In the genomic region with DNA sequence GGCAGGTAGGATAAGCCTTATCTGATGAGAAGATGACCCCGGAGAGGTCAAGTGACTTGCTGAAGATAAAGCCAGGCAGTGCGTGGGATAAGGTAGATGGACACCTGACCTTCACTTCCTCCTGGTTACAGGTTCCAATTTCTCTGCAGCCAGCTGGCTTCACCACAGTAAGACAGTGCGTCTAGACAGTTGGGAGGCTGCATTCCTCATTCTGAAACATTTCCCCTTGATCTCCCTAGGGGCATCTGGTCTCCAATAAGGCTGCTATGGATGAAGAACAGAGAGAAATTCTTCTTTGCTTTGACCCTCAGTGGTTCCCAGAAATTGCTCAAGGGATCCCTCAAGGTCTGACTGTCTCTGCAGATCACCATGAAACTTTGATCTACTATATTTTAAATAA, we compare ENCODE assay signal across 14 cellular contexts.
DNase-seq lines count a peak whose midpoint lies in the region; TF ChIP-seq lines count a peak whose summit lies in the region.
"Had no signal": no experiment of that assay in that cellular context is flagged by ENCODE, and none has a peak within 500 bp of the region (broad histone marks: within the 10 kb centered on the region; RNA-seq: fewer than 3 reads in every experiment).

No MANE protein-coding gene starts in this region.

- H3K4me3 ChIP-seq in cardiac muscle cell, result no peak overlapping the region
- H3K4me3 ChIP-seq in smooth muscle cell, result no peak overlapping the region
- H3K4me3 ChIP-seq: A549 had no signal

- H3K9me3 ChIP-seq in cardiac muscle cell (ENCODE audit: low read depth) (no peaks in the 10 kb centered on the region), smooth muscle cell (replicated peaks; ENCODE audit: low read depth) (no peaks in the 10 kb centered on the region)
- H3K9me3 ChIP-seq: A549 had no signal

- H3K27me3 ChIP-seq in cardiac muscle cell (no peaks in the 10 kb centered on the region), smooth muscle cell (ENCODE audit: low read depth) (no peaks in the 10 kb centered on the region)

- H3K4me1 ChIP-seq in cardiac muscle cell (ENCODE audit: low read depth) (no peaks in the 10 kb centered on the region), smooth muscle cell (ENCODE audit: low read depth) (no peaks in the 10 kb centered on the region)
- H3K4me1 ChIP-seq: A549 had no signal

- intact Hi-C loops in cardiac septum (cut with DNase I), result no loop called here

- DNase-seq in cardiac muscle cell (ENCODE audit: low read depth in 1 of 2, low spot score in 1 of 2), result no peak
- no peak for DNase-seq in cardiac septum (ENCODE audit: low spot score)
- peak; percentile 14 for DNase-seq in COLO668 (lab: John Stamatoyannopoulos, UW; ENCODE audit: unreplicated experiment)
- DNase-seq in islet precursor cell, result peak; percentile 85
- DNase-seq in smooth muscle cell (lab: John Stamatoyannopoulos, UW; ENCODE audit: unreplicated experiment), result no peak
- DNase-seq in activated effector memory CD4-positive, alpha-beta T cell treated with anti-CD3 and anti-CD28 coated beads, Interleukin-2, amount 50 U/mL, for 16 hours, result no peak
- no peak for DNase-seq in retina
- DNase-seq: Calu3; CD4-positive, CD25-positive, alpha-beta regulatory T cell; DND-41; GDM1; GOT3; H9 had no signal

- peak overlapping the region; percentile 8 for H3K4me2 ChIP-seq in smooth muscle cell
- H3K4me2 ChIP-seq: A549 had no signal

- no peak overlapping the region for H2AFZ ChIP-seq in smooth muscle cell (ENCODE audit: low read depth)

- H3K36me3 ChIP-seq in cardiac muscle cell, result peaks cover 77% of the 10 kb centered on the region
- no peaks in the 10 kb centered on the region for H3K36me3 ChIP-seq in smooth muscle cell (ENCODE audit: low read depth)

- no peaks in the 10 kb centered on the region for H4K20me1 ChIP-seq in smooth muscle cell (ENCODE audit: low read depth)

- no peak overlapping the region for H3K9ac ChIP-seq in smooth muscle cell (ENCODE audit: low read depth)

- TF ChIP-seq CTCF in cardiac muscle cell (IDR thresholded peaks at IDR 0.05; ENCODE audit: low read depth, low read length) (no peak), smooth muscle cell (IDR thresholded peaks at IDR 0.05; ENCODE audit: borderline replicate concordance, insufficient read depth, poor library complexity, severe bottlenecking) (no peak)

- WGBS in smooth muscle cell (ENCODE audit: low lambda C conversion rate), result 48% methylated on average over 3 of the region's 3 CpGs

- H3K79me2 ChIP-seq in smooth muscle cell (ENCODE audit: low read depth), result no peaks in the 10 kb centered on the region

- H3F3A ChIP-seq in smooth muscle cell (ENCODE audit: low read depth), result no peaks in the 10 kb centered on the region

- peak overlapping the region; percentile 28 for H3K27ac ChIP-seq in cardiac muscle cell
- H3K27ac ChIP-seq in smooth muscle cell (ENCODE audit: low read depth), result no peak overlapping the region
- H3K27ac ChIP-seq: A549 had no signal

Comparison
In these comparisons a context has a peak if more than half of its experiments do, and no peak if none do; other contexts are left out.
1. DNase-seq: peak in COLO668 (single experiment) and islet precursor cell (single experiment); none in cardiac muscle cell (0 of 2), cardiac septum (single experiment), smooth muscle cell (single experiment), activated effector memory CD4-positive, alpha-beta T cell treated with anti-CD3 and anti-CD28 coated beads, Interleukin-2, amount 50 U/mL, for 16 hours (single experiment) and retina (single experiment).